ENCODE assay signal across 37 cellular contexts in the genomic region with DNA sequence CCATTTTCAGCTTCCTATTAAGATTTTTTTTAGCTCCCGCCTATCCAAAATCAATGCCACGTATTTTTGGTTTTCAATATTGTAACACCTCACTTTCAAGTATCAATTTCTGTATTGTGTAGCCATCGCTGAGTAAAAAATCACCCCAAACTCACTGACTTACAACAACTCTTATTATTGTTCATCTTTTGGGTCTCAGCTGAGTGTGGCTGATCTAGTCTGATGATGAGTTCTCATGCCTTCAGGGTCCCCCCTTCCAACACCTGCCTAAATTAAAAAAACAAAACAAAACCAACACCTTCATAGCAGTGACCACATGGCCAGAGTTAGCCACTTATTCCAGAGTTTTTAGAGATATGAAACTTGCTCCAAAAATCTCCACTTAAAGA. TPM values are rescaled to one million over a fixed set of nuclear protein-coding genes. Genes with fewer than 3 reads are reported as not detected.
"Had no signal": no experiment of that assay in that cellular context is flagged by ENCODE, and none has a peak within 500 bp of the region (broad histone marks: within the 10 kb centered on the region; RNA-seq: fewer than 3 reads in every experiment).

No MANE protein-coding gene starts in this region.

- H3K4me1 ChIP-seq: esophagus squamous epithelium, gastroesophageal sphincter, heart right ventricle had no signal

- FAIRE-seq: astrocyte, bronchial epithelial cell had no signal

- H3K27ac Mint-ChIP-seq: activated CD8-positive, alpha-beta T cell treated with anti-CD3 and anti-CD28 coated beads for 36 hours; activated naive CD8-positive, alpha-beta T cell; effector memory CD8-positive, alpha-beta T cell had no signal

- H3K36me3 ChIP-seq: brain microvascular endothelial cell, esophagus squamous epithelium, gastroesophageal sphincter, heart right ventricle had no signal

- H3K4me3 Mint-ChIP-seq: activated CD8-positive, alpha-beta T cell treated with anti-CD3 and anti-CD28 coated beads for 36 hours; activated naive CD8-positive, alpha-beta T cell; central memory CD8-positive, alpha-beta T cell; effector memory CD8-positive, alpha-beta T cell had no signal

- ATAC-seq: activated CD8-positive, alpha-beta T cell treated with anti-CD3 and anti-CD28 coated beads for 36 hours; effector memory CD8-positive, alpha-beta T cell; gastroesophageal sphincter; heart right ventricle had no signal

- H3K4me3 ChIP-seq: coronary artery, esophagus squamous epithelium, gastroesophageal sphincter, heart right ventricle had no signal

- H3K27ac ChIP-seq: brain microvascular endothelial cell, coronary artery, epithelial cell of prostate, esophagus squamous epithelium, gastroesophageal sphincter, heart right ventricle had no signal

- H3K9me3 ChIP-seq: esophagus squamous epithelium had no signal

- H3K27me3 ChIP-seq: brain microvascular endothelial cell, gastroesophageal sphincter had no signal

- H3K27me3 Mint-ChIP-seq: activated CD8-positive, alpha-beta T cell treated with anti-CD3 and anti-CD28 coated beads for 36 hours; activated naive CD8-positive, alpha-beta T cell; central memory CD8-positive, alpha-beta T cell had no signal

- H3K9me3 Mint-ChIP-seq: central memory CD8-positive, alpha-beta T cell had no signal

- DNase-seq: activated CD4-positive, alpha-beta T cell treated with anti-CD3 and anti-CD28 coated beads for 4 hours; activated CD4-positive, alpha-beta T cell treated with anti-CD3 and anti-CD28 coated beads, Interleukin-2, amount 50 U/mL, for 1 hour; activated CD4-positive, alpha-beta T cell treated with anti-CD3 and anti-CD28 coated beads, Interleukin-2, amount 50 U/mL, for 48 hours; activated CD4-positive, CD25-positive, alpha-beta regulatory T cell; activated CD4-positive, CD25-positive, alpha-beta regulatory T cell treated with anti-CD3 and anti-CD28 coated beads, Interleukin-2, amount 50 U/mL, for 72 hours; activated CD8-positive, alpha-beta memory T cell treated with anti-CD3 and anti-CD28 coated beads for 24 hours; activated CD8-positive, alpha-beta T cell treated with anti-CD3 and anti-CD28 coated beads for 36 hours; activated effector memory CD4-positive, alpha-beta T cell treated with Interleukin-2 at 50 U/mL for 16 hours; activated gamma-delta T cell treated with Interleukin-2 at 50 U/mL for 16 hours; activated naive CD4-positive, alpha-beta T cell treated with anti-CD3 and anti-CD28 coated beads, Interleukin-2, amount 50 U/mL, for 16 hours; activated naive CD4-positive, alpha-beta T cell treated with Interleukin-2 at 50 U/mL for 16 hours; activated T-cell treated with anti-CD3 and anti-CD28 coated beads, Interleukin-2, amount 50 U/mL, for 48 hours; amniotic stem cell; anterior cingulate cortex; brain microvascular endothelial cell; dermis blood vessel endothelial cell; effector CD4-positive, alpha-beta T cell; effector memory CD8-positive, alpha-beta T cell; esophagus squamous epithelium; foreskin melanocyte; heart right ventricle; hippocampal formation had no signal

RNA-seq across cellular contexts. Expression of a gene that starts 9.5 kb away (rescaled TPM):
- total RNA-seq: astrocyte; bronchial epithelial cell; cardiac septum; cerebellum; dermis blood vessel endothelial cell; esophagus squamous epithelium; fibroblast of lung; fibroblast of villous mesenchyme; gastroesophageal sphincter; glomerular endothelial cell; heart right ventricle; T-helper 1 cell treated with Interleukin-12 subunit alpha and Interleukin-12 subunit beta and Interleukin-4 antibody, amounts not matched to agents 30 ng/mL and 1 ng/mL, for 36 hours had no signal
- polyA plus RNA-seq: adipose tissue, esophagus, fibroblast of lung, heart right ventricle had no signal
